ENCODE assay signal across 14 cellular contexts in the genomic region with DNA sequence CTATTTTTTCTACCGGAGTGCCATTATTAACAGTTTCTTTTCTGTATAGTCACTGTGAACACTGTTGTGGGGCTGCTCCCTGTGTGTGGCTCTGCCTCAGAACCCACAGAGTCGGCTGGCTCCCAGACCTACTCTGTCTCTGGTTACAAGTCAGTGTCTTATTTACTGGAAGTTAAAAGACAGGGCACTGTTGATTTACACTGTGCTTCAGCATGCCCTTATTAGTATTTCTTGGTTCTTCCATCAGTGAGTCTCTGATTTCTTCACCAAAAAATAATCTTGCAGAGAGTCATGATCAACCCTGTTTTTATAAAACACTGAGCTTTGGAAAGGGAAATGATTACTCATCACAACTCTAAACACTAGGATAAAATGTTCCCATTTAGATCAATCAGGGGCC.
DNase-seq lines count a peak whose midpoint lies in the region; ATAC-seq and TF ChIP-seq lines count a peak whose summit lies in the region.
"Had no signal": no experiment of that assay in that cellular context is flagged by ENCODE, and none has a peak within 500 bp of the region (broad histone marks: within the 10 kb centered on the region; RNA-seq: fewer than 3 reads in every experiment).

No MANE protein-coding gene starts in this region.

- no peak overlapping the region for H3K4ac ChIP-seq in mesenchymal stem cell (ENCODE audit: low read depth in 1 of 2, low read length in 2 of 2)

- no peak overlapping the region for H2BK15ac ChIP-seq in mesenchymal stem cell (ENCODE audit: low read depth, poor library complexity, severe bottlenecking)

- peak overlapping the region; percentile 78 for H3K9ac ChIP-seq in mesenchymal stem cell (ENCODE audit: low read length)

- no peak for TF ChIP-seq CTCF in MCF 10A (IDR thresholded peaks at IDR 0.05; ENCODE audit: unreplicated experiment)
- no peak for TF ChIP-seq CTCF in upper lobe of right lung (IDR thresholded peaks at IDR 0.05)
- no peak for TF ChIP-seq CTCF in coronary artery (IDR thresholded peaks at IDR 0.05)
- no peak for TF ChIP-seq CTCF in OCI-LY7 (conservative IDR thresholded peaks at IDR 0.05; ENCODE audit: low read length)

- H3K9me3 ChIP-seq in mesenchymal stem cell (ENCODE audit: control insufficient read depth, low read length) (no peaks in the 10 kb centered on the region), upper lobe of right lung (no peaks in the 10 kb centered on the region), OCI-LY7 (ENCODE audit: low read length) (no peaks in the 10 kb centered on the region)

- H3K9me2 ChIP-seq in OCI-LY7 (ENCODE audit: insufficient read depth, low read length) = no peaks in the 10 kb centered on the region

- H3K36me3 ChIP-seq in mesenchymal stem cell (ENCODE audit: control insufficient read depth in 1 of 2, insufficient read depth in 2 of 2, low read depth in 1 of 2, low read length in 2 of 2) = no peaks in the 10 kb centered on the region
- no peaks in the 10 kb centered on the region for H3K36me3 ChIP-seq in upper lobe of right lung
- H3K36me3 ChIP-seq in OCI-LY7 (ENCODE audit: insufficient read depth, low read length) = no peaks in the 10 kb centered on the region
- H3K36me3 ChIP-seq: neutrophil had no signal

- ATAC-seq in upper lobe of right lung (peak; percentile 48), GM21825 (IDR thresholded peaks at IDR 0.05; ENCODE audit: unreplicated experiment) (no peak)
- ATAC-seq: GM23338 had no signal

- no peak overlapping the region for H3K18ac ChIP-seq in mesenchymal stem cell (ENCODE audit: low read depth in 1 of 2, low read length in 2 of 2)

- no peak overlapping the region for H3K23ac ChIP-seq in mesenchymal stem cell (ENCODE audit: low read length in 2 of 2)

- H4K8ac ChIP-seq in mesenchymal stem cell (ENCODE audit: low read length) = no peak overlapping the region

- H2BK120ac ChIP-seq in mesenchymal stem cell (ENCODE audit: low read depth, low read length) = no peak overlapping the region

- H3K9me3 Mint-ChIP-seq in activated naive CD4-positive, alpha-beta T cell treated with anti-CD3 and anti-CD28 coated beads for 36 hours = peaks cover 19% of the 10 kb centered on the region
- H3K9me3 Mint-ChIP-seq in activated naive CD4-positive, alpha-beta T cell treated with anti-CD3 and anti-CD28 coated beads, Interleukin-2, amount 10 ng/mL, durations not matched to agents 7 days and 5 days = peaks cover 18% of the 10 kb centered on the region
- peaks cover 7% of the 10 kb centered on the region for H3K9me3 Mint-ChIP-seq in MCF 10A (ENCODE audit: unreplicated experiment)

- H3K27me3 ChIP-seq in mesenchymal stem cell (ENCODE audit: control insufficient read depth in 1 of 2, insufficient read depth in 1 of 2, low read length in 2 of 2) = no peaks in the 10 kb centered on the region
- H3K27me3 ChIP-seq in upper lobe of right lung = no peaks in the 10 kb centered on the region
- H3K27me3 ChIP-seq: neutrophil had no signal

- POLR2A ChIA-PET in MCF 10A (lab: Yijun Ruan, JAX) (no interaction called here), OCI-LY7 (lab: Charles Lee) (no interaction called here)

- WGBS in mesenchymal stem cell = 54% methylated on average over 2 of the region's 2 CpGs

- intact Hi-C loops in activated naive CD4-positive, alpha-beta T cell treated with anti-CD3 and anti-CD28 coated beads for 36 hours (cut with micrococcal nuclease) = no loop called here
- intact Hi-C loops in MCF 10A (cut with micrococcal nuclease) = no loop called here
- intact Hi-C loops in upper lobe of right lung (cut with DNase I) = no loop called here
- intact Hi-C loops in OCI-LY7 (cut with micrococcal nuclease; ENCODE audit: unreplicated experiment) = no loop called here

- CTCF ChIA-PET in activated naive CD4-positive, alpha-beta T cell treated with anti-CD3 and anti-CD28 coated beads for 36 hours (lab: Charles Lee) = no interaction called here
- CTCF ChIA-PET in activated naive CD4-positive, alpha-beta T cell treated with anti-CD3 and anti-CD28 coated beads, Interleukin-2, amount 10 ng/mL, durations not matched to agents 7 days and 5 days (lab: Charles Lee) = no interaction called here
- CTCF ChIA-PET in MCF 10A (lab: Yijun Ruan, JAX) = no interaction called here
- CTCF ChIA-PET in OCI-LY7 (lab: Charles Lee; ENCODE audit: unreplicated experiment) = no interaction called here

- H3K27ac ChIP-seq in mesenchymal stem cell (ENCODE audit: low read length, poor library complexity, severe bottlenecking) (peak overlapping the region; percentile 20), upper lobe of right lung (no peak overlapping the region), coronary artery (peak overlapping the region in 1 of 2 donors; percentile 37), OCI-LY7 (ENCODE audit: low read depth, low read length, poor library complexity, severe bottlenecking) (no peak overlapping the region)
- H3K27ac ChIP-seq: neutrophil, SK-N-MC had no signal

- no peak overlapping the region for H2BK5ac ChIP-seq in mesenchymal stem cell (ENCODE audit: low read depth, low read length, poor library complexity, severe bottlenecking)

- H3K27ac Mint-ChIP-seq in activated naive CD4-positive, alpha-beta T cell treated with anti-CD3 and anti-CD28 coated beads for 36 hours = no peak overlapping the region
- no peak overlapping the region for H3K27ac Mint-ChIP-seq in activated naive CD4-positive, alpha-beta T cell treated with anti-CD3 and anti-CD28 coated beads, Interleukin-2, amount 10 ng/mL, durations not matched to agents 7 days and 5 days
- H3K27ac Mint-ChIP-seq in MCF 10A (ENCODE audit: low read depth, unreplicated experiment) = no peak overlapping the region
- H3K27ac Mint-ChIP-seq: activated T-helper 1 cell treated with anti-CD3 and anti-CD28 coated beads, Interleukin-12 subunit alpha, Interleukin-12 subunit beta, Interleukin-2, Interleukin-4 antibody, amounts not matched to agents 30 ng/mL and 10 ng/mL and 1 ng/mL, durations not matched to agents 14 hours and 24 hours and 36 hours; GM23338 had no signal

- peaks cover 17% of the 10 kb centered on the region for H3K36me3 Mint-ChIP-seq in activated naive CD4-positive, alpha-beta T cell treated with anti-CD3 and anti-CD28 coated beads for 36 hours (ENCODE audit: low read depth)
- H3K36me3 Mint-ChIP-seq in activated naive CD4-positive, alpha-beta T cell treated with anti-CD3 and anti-CD28 coated beads, Interleukin-2, amount 10 ng/mL, durations not matched to agents 7 days and 5 days = peaks cover 59% of the 10 kb centered on the region
- H3K36me3 Mint-ChIP-seq in MCF 10A (ENCODE audit: insufficient read depth, unreplicated experiment) = no peaks in the 10 kb centered on the region

- H3K4me3 ChIP-seq in mesenchymal stem cell (ENCODE audit: insufficient read depth in 1 of 2, low read depth in 1 of 2, low read length in 2 of 2) = peak overlapping the region in 1 of 2 experiments; percentile 19
- H3K4me3 ChIP-seq in upper lobe of right lung = no peak overlapping the region
- no peak overlapping the region for H3K4me3 ChIP-seq in coronary artery
- no peak overlapping the region for H3K4me3 ChIP-seq in OCI-LY7 (ENCODE audit: low read depth, low read length, poor library complexity, severe bottlenecking)
- H3K4me3 ChIP-seq: GM23338, SK-N-MC had no signal

- H3K79me2 ChIP-seq in OCI-LY7 (ENCODE audit: insufficient read depth, low read depth, low read length) = no peaks in the 10 kb centered on the region

- no peaks in the 10 kb centered on the region for H3K27me3 Mint-ChIP-seq in activated naive CD4-positive, alpha-beta T cell treated with anti-CD3 and anti-CD28 coated beads for 36 hours (ENCODE audit: low read depth)
- no peaks in the 10 kb centered on the region for H3K27me3 Mint-ChIP-seq in activated naive CD4-positive, alpha-beta T cell treated with anti-CD3 and anti-CD28 coated beads, Interleukin-2, amount 10 ng/mL, durations not matched to agents 7 days and 5 days
- no peaks in the 10 kb centered on the region for H3K27me3 Mint-ChIP-seq in MCF 10A (ENCODE audit: insufficient read depth, unreplicated experiment)

- peaks cover 45% of the 10 kb centered on the region for H3K4me1 Mint-ChIP-seq in activated naive CD4-positive, alpha-beta T cell treated with anti-CD3 and anti-CD28 coated beads for 36 hours (ENCODE audit: low read depth)
- H3K4me1 Mint-ChIP-seq in activated naive CD4-positive, alpha-beta T cell treated with anti-CD3 and anti-CD28 coated beads, Interleukin-2, amount 10 ng/mL, durations not matched to agents 7 days and 5 days = peaks cover 15% of the 10 kb centered on the region
- peaks cover 28% of the 10 kb centered on the region for H3K4me1 Mint-ChIP-seq in MCF 10A (ENCODE audit: insufficient read depth, unreplicated experiment)
- H3K4me1 Mint-ChIP-seq: GM23338 had no signal

- peaks cover 14% of the 10 kb centered on the region for H3K79me1 ChIP-seq in mesenchymal stem cell (replicated peaks; ENCODE audit: low read length, poor library complexity, severe bottlenecking)

- no peak overlapping the region for H3K14ac ChIP-seq in mesenchymal stem cell (ENCODE audit: low read length in 2 of 2)

- no peak overlapping the region for H3K4me3 Mint-ChIP-seq in activated naive CD4-positive, alpha-beta T cell treated with anti-CD3 and anti-CD28 coated beads for 36 hours
- H3K4me3 Mint-ChIP-seq in activated naive CD4-positive, alpha-beta T cell treated with anti-CD3 and anti-CD28 coated beads, Interleukin-2, amount 10 ng/mL, durations not matched to agents 7 days and 5 days = no peak overlapping the region
- no peak overlapping the region for H3K4me3 Mint-ChIP-seq in MCF 10A (ENCODE audit: unreplicated experiment)
- H3K4me3 Mint-ChIP-seq: activated T-helper 1 cell treated with anti-CD3 and anti-CD28 coated beads, Interleukin-12 subunit alpha, Interleukin-12 subunit beta, Interleukin-2, Interleukin-4 antibody, amounts not matched to agents 30 ng/mL and 10 ng/mL and 1 ng/mL, durations not matched to agents 14 hours and 24 hours and 36 hours; GM23338 had no signal

- BruUV-seq in MCF 10A (replicated peaks; lab: Mats Ljungman, UMichigan) (no TSS peak), OCI-LY7 (replicated peaks; lab: Mats Ljungman, UMichigan) (no TSS peak)

- no peaks in the 10 kb centered on the region for H4K20me1 ChIP-seq in OCI-LY7 (ENCODE audit: insufficient read depth, low read length)

- H3K4me2 ChIP-seq in mesenchymal stem cell (ENCODE audit: low read length, poor library complexity, severe bottlenecking) (no peak overlapping the region), OCI-LY7 (ENCODE audit: low read length) (no peak overlapping the region)
- H3K4me2 ChIP-seq: GM23338 had no signal

- no peak overlapping the region for H2AK5ac ChIP-seq in mesenchymal stem cell (ENCODE audit: low read length, severe bottlenecking)

- peak; percentile 43 for DNase-seq in activated naive CD4-positive, alpha-beta T cell treated with anti-CD3 and anti-CD28 coated beads for 36 hours
- DNase-seq in activated naive CD4-positive, alpha-beta T cell treated with anti-CD3 and anti-CD28 coated beads, Interleukin-2, amount 10 ng/mL, durations not matched to agents 7 days and 5 days = no peak
- peak; percentile 14 for DNase-seq in MCF 10A (ENCODE audit: unreplicated experiment)
- peak; percentile 85 for DNase-seq in mesenchymal stem cell
- no peak for DNase-seq in upper lobe of right lung
- no peak for DNase-seq in coronary artery (ENCODE audit: low spot score)
- DNase-seq in OCI-LY7 (ENCODE audit: low spot score) = no peak
- DNase-seq: AML-193, NCI-H2081 had no signal

- H3K4me1 ChIP-seq in mesenchymal stem cell (ENCODE audit: control insufficient read depth, insufficient read depth, low read depth, low read length) (peaks cover 6% of the 10 kb centered on the region), upper lobe of right lung (peaks cover 28% of the 10 kb centered on the region), OCI-LY7 (ENCODE audit: insufficient read depth, low read length, poor library complexity, severe bottlenecking) (no peaks in the 10 kb centered on the region)

- H2BK12ac ChIP-seq in mesenchymal stem cell (ENCODE audit: low read length in 2 of 2) = no peak overlapping the region

- no peak overlapping the region for H4K91ac ChIP-seq in mesenchymal stem cell (ENCODE audit: low read length)

- no peak overlapping the region for H2AFZ ChIP-seq in mesenchymal stem cell (ENCODE audit: low read depth, low read length)
- no peak overlapping the region for H2AFZ ChIP-seq in OCI-LY7 (ENCODE audit: low read length)
- H2AFZ ChIP-seq: GM23338 had no signal

Comparison
In these comparisons a context has a peak if more than half of its experiments do, and no peak if none do; other contexts are left out.
1. DNase-seq: peak in activated naive CD4-positive, alpha-beta T cell treated with anti-CD3 and anti-CD28 coated beads for 36 hours (single experiment), MCF 10A (single experiment) and mesenchymal stem cell (single experiment); none in activated naive CD4-positive, alpha-beta T cell treated with anti-CD3 and anti-CD28 coated beads, Interleukin-2, amount 10 ng/mL, durations not matched to agents 7 days and 5 days (single experiment), upper lobe of right lung (single experiment), coronary artery (single experiment) and OCI-LY7 (single experiment).